Comparison of ENCODE assay signal across 5 cellular contexts in genomic region chr14:104153399-104153765, GRCh38. TPM values are rescaled to one million over a fixed set of nuclear protein-coding genes. Genes with fewer than 3 reads are reported as not detected.
"Had no signal": no experiment of that assay in that cellular context is flagged by ENCODE, and none has a peak within 500 bp of the region (broad histone marks: within the 10 kb centered on the region; RNA-seq: fewer than 3 reads in every experiment).

No MANE protein-coding gene starts in this region.

RNA-seq across cellular contexts. Expression of gene KIF26A, which starts 15.0 kb away (rescaled TPM):
- total RNA-seq: natural killer cell; natural killer cell treated with Interleukin-12 subunit alpha and Interleukin-12 subunit beta and Interleukin-15 and Interleukin-18, amount 100 ng/mL, for 72 hours; osteoblast had no signal
- polyA plus RNA-seq: naive thymus-derived CD4-positive, alpha-beta T cell; naive thymus-derived CD8-positive, alpha-beta T cell had no signal
